ENCODE assay signal across 25 cellular contexts in genomic region chr7:27737178-27737577, GRCh38.
"Had no signal": no experiment of that assay in that cellular context is flagged by ENCODE, and none has a peak within 500 bp of the region (broad histone marks: within the 10 kb centered on the region; RNA-seq: fewer than 3 reads in every experiment).

No MANE protein-coding gene starts in this region.

- H3K27me3 Mint-ChIP-seq: activated CD4-positive, alpha-beta memory T cell treated with anti-CD3 and anti-CD28 coated beads, Interleukin-2, amount 10 ng/mL, durations not matched to agents 7 days and 5 days; activated T-cell treated with anti-CD3 and anti-CD28 coated beads, Interleukin-2, amount 50 U/mL, for 24 hours; stimulated activated naive CD8-positive, alpha-beta T cell treated with anti-CD3 and anti-CD28 coated beads, Interleukin-15, Interleukin-2, amounts not matched to agents 100 ng/mL and 50 ng/mL, for 24 hours had no signal

- DNase-seq: activated CD4-positive, alpha-beta memory T cell treated with anti-CD3 and anti-CD28 coated beads, Interleukin-2, amount 10 ng/mL, durations not matched to agents 7 days and 5 days; activated CD4-positive, alpha-beta T cell treated with anti-CD3 and anti-CD28 coated beads, Interleukin-2, amount 10 ng/mL, durations not matched to agents 24 days and 14 days; activated CD4-positive, CD25-positive, alpha-beta regulatory T cell treated with anti-CD3 and anti-CD28 coated beads, Interleukin-2, amount 50 U/mL, for 72 hours; activated CD8-positive, alpha-beta memory T cell treated with anti-CD3 and anti-CD28 coated beads, Interleukin-2, amount 50 U/mL, for 48 hours; activated gamma-delta T cell; activated naive CD4-positive, alpha-beta T cell treated with anti-CD3 and anti-CD28 coated beads, Interleukin-2, amount 10 ng/mL, durations not matched to agents 7 days and 5 days; activated T-cell treated with anti-CD3 and anti-CD28 coated beads, Interleukin-2, amount 50 U/mL, for 24 hours; amniotic stem cell; endodermal cell; foreskin melanocyte; heart right ventricle; kidney glomerular epithelial cell; left lung; lower lobe of right lung; stimulated activated CD4-positive, alpha-beta T cell treated with anti-CD3 and anti-CD28 coated beads, Interleukin-12 subunit alpha, Interleukin-12 subunit beta, amount 100 ng/mL, for 4 hours; stimulated activated CD4-positive, alpha-beta T cell treated with anti-CD3 and anti-CD28 coated beads, Interleukin-4, amount 100 ng/mL, for 1 hour; substantia nigra; T-helper 9 cell; upper lobe of left lung had no signal

- H3K4me3 ChIP-seq: esophagus muscularis mucosa, heart right ventricle, left lung, lower lobe of right lung, skin epidermis, upper lobe of left lung, vagina had no signal

- ATAC-seq: heart right ventricle, left lung, lower lobe of right lung, sciatic nerve had no signal

- H3K27me3 ChIP-seq: esophagus muscularis mucosa, heart right ventricle, left lung, upper lobe of left lung, vagina had no signal

- H3K9me3 ChIP-seq: esophagus muscularis mucosa, heart right ventricle, left lung, lower lobe of right lung, upper lobe of left lung, vagina had no signal

- H3K27ac Mint-ChIP-seq: activated CD4-positive, alpha-beta memory T cell treated with anti-CD3 and anti-CD28 coated beads, Interleukin-2, amount 10 ng/mL, durations not matched to agents 7 days and 5 days; activated CD4-positive, alpha-beta T cell treated with anti-CD3 and anti-CD28 coated beads, Interleukin-2, amount 10 ng/mL, durations not matched to agents 24 days and 14 days; activated naive CD4-positive, alpha-beta T cell treated with anti-CD3 and anti-CD28 coated beads, Interleukin-2, amount 10 ng/mL, durations not matched to agents 7 days and 5 days; activated T-cell treated with anti-CD3 and anti-CD28 coated beads, Interleukin-2, amount 50 U/mL, for 24 hours; endodermal cell; nephron; stimulated activated naive CD8-positive, alpha-beta T cell treated with anti-CD3 and anti-CD28 coated beads, Interleukin-15, Interleukin-2, amounts not matched to agents 100 ng/mL and 50 ng/mL, for 24 hours had no signal

- H3K4me3 Mint-ChIP-seq: activated CD4-positive, alpha-beta memory T cell treated with anti-CD3 and anti-CD28 coated beads, Interleukin-2, amount 10 ng/mL, durations not matched to agents 7 days and 5 days; activated CD4-positive, alpha-beta T cell treated with anti-CD3 and anti-CD28 coated beads, Interleukin-2, amount 10 ng/mL, durations not matched to agents 24 days and 14 days; activated naive CD4-positive, alpha-beta T cell treated with anti-CD3 and anti-CD28 coated beads, Interleukin-2, amount 10 ng/mL, durations not matched to agents 7 days and 5 days; activated T-cell treated with anti-CD3 and anti-CD28 coated beads, Interleukin-2, amount 50 U/mL, for 24 hours; endodermal cell; nephron; stimulated activated naive CD8-positive, alpha-beta T cell treated with anti-CD3 and anti-CD28 coated beads, Interleukin-15, Interleukin-2, amounts not matched to agents 100 ng/mL and 50 ng/mL, for 24 hours had no signal

- H3K27ac ChIP-seq: heart right ventricle, left lung, lower lobe of right lung, skin epidermis had no signal

- H3K36me3 ChIP-seq: esophagus muscularis mucosa, heart right ventricle, left lung, lower lobe of right lung, upper lobe of left lung, vagina had no signal

- H3K9me3 Mint-ChIP-seq: activated CD4-positive, alpha-beta memory T cell treated with anti-CD3 and anti-CD28 coated beads, Interleukin-2, amount 10 ng/mL, durations not matched to agents 7 days and 5 days; activated CD4-positive, alpha-beta T cell treated with anti-CD3 and anti-CD28 coated beads, Interleukin-2, amount 10 ng/mL, durations not matched to agents 24 days and 14 days; activated naive CD4-positive, alpha-beta T cell treated with anti-CD3 and anti-CD28 coated beads, Interleukin-2, amount 10 ng/mL, durations not matched to agents 7 days and 5 days; activated T-cell treated with anti-CD3 and anti-CD28 coated beads, Interleukin-2, amount 50 U/mL, for 24 hours; endodermal cell; nephron; stimulated activated naive CD8-positive, alpha-beta T cell treated with anti-CD3 and anti-CD28 coated beads, Interleukin-15, Interleukin-2, amounts not matched to agents 100 ng/mL and 50 ng/mL, for 24 hours had no signal

- H3K36me3 Mint-ChIP-seq: activated naive CD4-positive, alpha-beta T cell treated with anti-CD3 and anti-CD28 coated beads, Interleukin-2, amount 10 ng/mL, durations not matched to agents 7 days and 5 days had no signal
